In genomic region chr2:30711646-30712085, GRCh38 we compare ENCODE assay signal across 7 cellular contexts.
DNase-seq lines count a peak whose midpoint lies in the region; ATAC-seq and TF ChIP-seq lines count a peak whose summit lies in the region.

No MANE protein-coding gene starts in this region.

- peak; percentile 100 for TF ChIP-seq CTCF in GM13977 (IDR thresholded peaks at IDR 0.05; ENCODE audit: extremely low read depth, insufficient read depth, missing control alignments)
- TF ChIP-seq CTCF in retinal pigment epithelial cell (conservative IDR thresholded peaks at IDR 0.05; ENCODE audit: low read depth, low read length): peak; percentile 100

- intact Hi-C loops in left cardiac atrium (cut with DNase I): loop anchor here (10.0 kb wide), 1 partner anchor 813 kb away; no protein-coding TSS in a partner anchor

- DNase-seq in GM13977 (ENCODE audit: low spot score) (peak; percentile 79), NCI-H1436 (lab: John Stamatoyannopoulos, UW) (peak; percentile 87), SW 1271 (lab: John Stamatoyannopoulos, UW) (peak; percentile 89 to 92), left cardiac atrium (peak; percentile 80), retinal pigment epithelial cell (ENCODE audit: low read depth) (peak; percentile 63)
- DNase-seq in activated naive CD8-positive, alpha-beta T cell treated with anti-CD3 and anti-CD28 coated beads, Interleukin-2, amount 50 U/mL, for 24 hours: peak; percentile 87

- H3K4me1 Mint-ChIP-seq in activated naive CD8-positive, alpha-beta T cell treated with anti-CD3 and anti-CD28 coated beads, Interleukin-2, amount 50 U/mL, for 24 hours: peaks cover 18% of the 10 kb centered on the region

- no peaks in the 10 kb centered on the region for H3K36me3 Mint-ChIP-seq in activated naive CD8-positive, alpha-beta T cell treated with anti-CD3 and anti-CD28 coated beads, Interleukin-2, amount 50 U/mL, for 24 hours (ENCODE audit: low read depth)

- H3K4me3 Mint-ChIP-seq in activated naive CD8-positive, alpha-beta T cell treated with anti-CD3 and anti-CD28 coated beads, Interleukin-2, amount 50 U/mL, for 24 hours: no peak overlapping the region

- in situ Hi-C loops in GM13977 (cut with MboI; ENCODE audit: low pct_unique_long_range_greater_than_20kb, low sequenced_read_pairs, unreplicated experiment): loop anchor here (25.0 kb wide), 1 partner anchor 451 kb away; no protein-coding TSS in a partner anchor

- no peaks in the 10 kb centered on the region for H3K9me3 Mint-ChIP-seq in activated naive CD8-positive, alpha-beta T cell treated with anti-CD3 and anti-CD28 coated beads, Interleukin-2, amount 50 U/mL, for 24 hours

- no peak overlapping the region for H3K4me3 ChIP-seq in retinal pigment epithelial cell (ENCODE audit: low read length)

- ATAC-seq in HG02852 (IDR thresholded peaks at IDR 0.05; ENCODE audit: unreplicated experiment): peak; percentile 71
- ATAC-seq in activated naive CD8-positive, alpha-beta T cell treated with anti-CD3 and anti-CD28 coated beads, Interleukin-2, amount 50 U/mL, for 24 hours: peak; percentile 62
- peak; percentile 71 to 77 for ATAC-seq in left cardiac atrium

- no peak overlapping the region for H3K27ac Mint-ChIP-seq in activated naive CD8-positive, alpha-beta T cell treated with anti-CD3 and anti-CD28 coated beads, Interleukin-2, amount 50 U/mL, for 24 hours

- H3K27me3 Mint-ChIP-seq in activated naive CD8-positive, alpha-beta T cell treated with anti-CD3 and anti-CD28 coated beads, Interleukin-2, amount 50 U/mL, for 24 hours: no peaks in the 10 kb centered on the region
